In genomic region chr6:162730502-162730901, GRCh38 we compare ENCODE assay signal across 12 cellular contexts. TPM values are rescaled to one million over a fixed set of nuclear protein-coding genes. Genes with fewer than 3 reads are reported as not detected.
"Had no signal": no experiment of that assay in that cellular context is flagged by ENCODE, and none has a peak within 500 bp of the region (broad histone marks: within the 10 kb centered on the region; RNA-seq: fewer than 3 reads in every experiment).

No MANE protein-coding gene starts in this region.

- H3K9me3 Mint-ChIP-seq: GM23338, H9, HFFc6 had no signal

- H3K4me3 Mint-ChIP-seq: GM23338, H9, HFFc6 had no signal

- H2AFZ ChIP-seq: GM23248, GM23338 had no signal

- H3K9me3 ChIP-seq: HAP-1 had no signal

- H3K9ac ChIP-seq: GM23248 had no signal

- ATAC-seq: GM23338, HCT116 had no signal

- H3K4me3 ChIP-seq: GM23248, GM23338, HAP-1 had no signal

- DNase-seq: GM23248, GOT3, H7, H9, HCEC 1CT, HFFc6 had no signal

- H3K27ac Mint-ChIP-seq: GM23338, H9, HFFc6 had no signal

- H3K36me3 ChIP-seq: HAP-1 had no signal

- H3K4me1 ChIP-seq: HAP-1 had no signal

- H3K27ac ChIP-seq: GM23248 had no signal

- H3K4me2 ChIP-seq: GM23338 had no signal

- FAIRE-seq: H1, H54 had no signal

RNA-seq across cellular contexts. Expression of gene PACRG, which starts 2.7 kb away (rescaled TPM):
- total RNA-seq: GM23248, H4, HFFc6 had no signal
- polyA plus RNA-seq: GM23248 had no signal
